ENCODE assay signal across 2 cellular contexts in the genomic region with DNA sequence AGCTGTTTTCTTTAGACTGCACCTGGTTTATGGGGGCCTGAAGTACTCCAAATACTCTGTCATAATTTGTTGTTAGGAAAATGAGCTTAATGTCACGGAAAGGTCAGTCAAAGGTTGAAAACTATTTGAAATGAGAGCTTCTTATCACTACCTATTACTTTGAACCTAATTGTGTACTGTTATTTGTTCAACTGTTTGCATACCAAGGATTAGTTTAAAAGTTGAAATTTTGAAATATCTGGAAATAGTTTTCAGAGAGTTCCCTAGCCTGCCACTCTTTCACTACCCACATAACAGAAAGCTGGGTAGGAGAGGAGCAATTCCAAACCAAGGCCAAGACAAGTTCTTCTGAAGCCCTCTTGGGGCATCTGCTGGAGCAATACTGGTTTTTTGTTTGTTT.
TF ChIP-seq lines count a peak whose summit lies in the region.

No MANE protein-coding gene starts in this region.

TF ChIP-seq in K562, 482 proteins besides CTCF, POLR2A, EP300 and RAD21 (continues in another document):
- TF ChIP-seq MXI1 (IDR thresholded peaks at IDR 0.05; ENCODE audit: low read depth, low read length) (no peak), RFX1 (IDR thresholded peaks at IDR 0.05) (no peak), ZNF174 (CRISPR knock-in tag; IDR thresholded peaks at IDR 0.05) (no peak), MCM2 (IDR thresholded peaks at IDR 0.05; ENCODE audit: low read depth) (no peak), KAT8 (IDR thresholded peaks at IDR 0.05; ENCODE audit: low read depth) (no peak), MAFF (IDR thresholded peaks at IDR 0.05; ENCODE audit: low read length) (no peak), FOXP1 (CRISPR knock-in tag; IDR thresholded peaks at IDR 0.05) (no peak), MIER1 (IDR thresholded peaks at IDR 0.05; ENCODE audit: low read depth) (no peak), ZNF780A (CRISPR knock-in tag; IDR thresholded peaks at IDR 0.05) (no peak), CGGBP1 (CRISPR knock-in tag; IDR thresholded peaks at IDR 0.05) (no peak), CBFA2T3 (IDR thresholded peaks at IDR 0.05) (no peak), ZNF699 (CRISPR knock-in tag; IDR thresholded peaks at IDR 0.05; ENCODE audit: insufficient replicate concordance) (no peak), CHCHD3 (CRISPR knock-in tag; IDR thresholded peaks at IDR 0.05) (no peak)
- TF ChIP-seq, protein P1, sequence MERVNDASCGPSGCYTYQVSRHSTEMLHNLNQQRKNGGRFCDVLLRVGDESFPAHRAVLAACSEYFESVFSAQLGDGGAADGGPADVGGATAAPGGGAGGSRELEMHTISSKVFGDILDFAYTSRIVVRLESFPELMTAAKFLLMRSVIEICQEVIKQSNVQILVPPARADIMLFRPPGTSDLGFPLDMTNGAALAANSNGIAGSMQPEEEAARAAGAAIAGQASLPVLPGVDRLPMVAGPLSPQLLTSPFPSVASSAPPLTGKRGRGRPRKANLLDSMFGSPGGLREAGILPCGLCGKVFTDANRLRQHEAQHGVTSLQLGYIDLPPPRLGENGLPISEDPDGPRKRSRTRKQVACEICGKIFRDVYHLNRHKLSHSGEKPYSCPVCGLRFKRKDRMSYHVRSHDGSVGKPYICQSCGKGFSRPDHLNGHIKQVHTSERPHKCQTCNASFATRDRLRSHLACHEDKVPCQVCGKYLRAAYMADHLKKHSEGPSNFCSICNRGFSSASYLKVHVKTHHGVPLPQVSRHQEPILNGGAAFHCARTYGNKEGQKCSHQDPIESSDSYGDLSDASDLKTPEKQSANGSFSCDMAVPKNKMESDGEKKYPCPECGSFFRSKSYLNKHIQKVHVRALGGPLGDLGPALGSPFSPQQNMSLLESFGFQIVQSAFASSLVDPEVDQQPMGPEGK (CRISPR knock-in tag; IDR thresholded peaks at IDR 0.05; ENCODE audit: borderline replicate concordance) = no peak
- TF ChIP-seq, protein P2, sequence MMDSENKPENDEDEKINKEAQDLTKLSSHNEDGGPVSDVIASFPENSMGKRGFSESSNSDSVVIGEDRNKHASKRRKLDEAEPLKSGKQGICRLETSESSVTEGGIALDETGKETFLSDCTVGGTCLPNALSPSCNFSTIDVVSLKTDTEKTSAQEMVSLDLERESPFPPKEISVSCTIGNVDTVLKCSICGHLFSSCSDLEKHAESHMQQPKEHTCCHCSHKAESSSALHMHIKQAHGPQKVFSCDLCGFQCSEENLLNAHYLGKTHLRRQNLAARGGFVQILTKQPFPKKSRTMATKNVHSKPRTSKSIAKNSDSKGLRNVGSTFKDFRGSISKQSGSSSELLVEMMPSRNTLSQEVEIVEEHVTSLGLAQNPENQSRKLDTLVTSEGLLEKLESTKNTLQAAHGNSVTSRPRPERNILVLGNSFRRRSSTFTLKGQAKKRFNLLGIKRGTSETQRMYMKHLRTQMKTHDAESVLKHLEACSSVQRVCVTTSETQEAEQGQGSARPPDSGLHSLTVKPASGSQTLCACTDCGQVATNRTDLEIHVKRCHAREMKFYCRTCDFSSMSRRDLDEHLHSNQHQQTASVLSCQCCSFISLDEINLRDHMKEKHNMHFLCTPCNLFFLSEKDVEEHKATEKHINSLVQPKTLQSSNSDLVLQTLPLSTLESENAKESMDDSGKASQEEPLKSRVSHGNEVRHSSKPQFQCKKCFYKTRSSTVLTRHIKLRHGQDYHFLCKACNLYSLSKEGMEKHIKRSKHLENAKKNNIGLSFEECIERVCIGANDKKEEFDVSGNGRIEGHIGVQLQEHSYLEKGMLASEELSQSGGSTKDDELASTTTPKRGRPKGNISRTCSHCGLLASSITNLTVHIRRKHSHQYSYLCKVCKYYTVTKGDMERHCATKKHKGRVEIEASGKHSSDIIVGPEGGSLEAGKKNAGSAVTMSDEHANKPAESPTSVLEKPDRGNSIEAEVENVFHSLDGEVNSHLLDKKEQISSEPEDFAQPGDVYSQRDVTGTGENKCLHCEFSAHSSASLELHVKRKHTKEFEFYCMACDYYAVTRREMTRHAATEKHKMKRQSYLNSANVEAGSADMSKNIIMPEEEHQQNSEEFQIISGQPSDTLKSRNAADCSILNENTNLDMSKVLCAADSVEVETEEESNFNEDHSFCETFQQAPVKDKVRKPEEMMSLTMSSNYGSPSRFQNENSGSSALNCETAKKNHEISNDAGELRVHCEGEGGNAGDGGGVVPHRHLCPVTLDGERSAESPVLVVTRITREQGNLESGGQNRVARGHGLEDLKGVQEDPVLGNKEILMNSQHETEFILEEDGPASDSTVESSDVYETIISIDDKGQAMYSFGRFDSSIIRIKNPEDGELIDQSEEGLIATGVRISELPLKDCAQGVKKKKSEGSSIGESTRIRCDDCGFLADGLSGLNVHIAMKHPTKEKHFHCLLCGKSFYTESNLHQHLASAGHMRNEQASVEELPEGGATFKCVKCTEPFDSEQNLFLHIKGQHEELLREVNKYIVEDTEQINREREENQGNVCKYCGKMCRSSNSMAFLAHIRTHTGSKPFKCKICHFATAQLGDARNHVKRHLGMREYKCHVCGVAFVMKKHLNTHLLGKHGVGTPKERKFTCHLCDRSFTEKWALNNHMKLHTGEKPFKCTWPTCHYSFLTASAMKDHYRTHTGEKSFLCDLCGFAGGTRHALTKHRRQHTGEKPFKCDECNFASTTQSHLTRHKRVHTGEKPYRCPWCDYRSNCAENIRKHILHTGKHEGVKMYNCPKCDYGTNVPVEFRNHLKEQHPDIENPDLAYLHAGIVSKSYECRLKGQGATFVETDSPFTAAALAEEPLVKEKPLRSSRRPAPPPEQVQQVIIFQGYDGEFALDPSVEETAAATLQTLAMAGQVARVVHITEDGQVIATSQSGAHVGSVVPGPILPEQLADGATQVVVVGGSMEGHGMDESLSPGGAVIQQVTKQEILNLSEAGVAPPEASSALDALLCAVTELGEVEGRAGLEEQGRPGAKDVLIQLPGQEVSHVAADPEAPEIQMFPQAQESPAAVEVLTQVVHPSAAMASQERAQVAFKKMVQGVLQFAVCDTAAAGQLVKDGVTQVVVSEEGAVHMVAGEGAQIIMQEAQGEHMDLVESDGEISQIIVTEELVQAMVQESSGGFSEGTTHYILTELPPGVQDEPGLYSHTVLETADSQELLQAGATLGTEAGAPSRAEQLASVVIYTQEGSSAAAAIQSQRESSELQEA (IDR thresholded peaks at IDR 0.05; ENCODE audit: low read depth) = no peak

TF ChIP-seq in HepG2, 621 proteins besides CTCF, POLR2A, EP300 and RAD21 (continues in another document):
- TF ChIP-seq PPARG (CRISPR knock-in tag; conservative IDR thresholded peaks at IDR 0.05) (no peak), HDAC2 (CRISPR knock-in tag; IDR thresholded peaks at IDR 0.05) (peak; percentile 72; the same call in 1 of the 2 replicates), ZSCAN21 (CRISPR knock-in tag; IDR thresholded peaks at IDR 0.05; ENCODE audit: borderline replicate concordance) (no peak), SMAD9 (CRISPR knock-in tag; IDR thresholded peaks at IDR 0.05) (no peak), SP4 (CRISPR knock-in tag; IDR thresholded peaks at IDR 0.05) (no peak), AKAP8 (CRISPR knock-in tag; IDR thresholded peaks at IDR 0.05) (no peak), FOXA3 (CRISPR knock-in tag; IDR thresholded peaks at IDR 0.05) (peak; percentile 72), NR2C2 (CRISPR knock-in tag; IDR thresholded peaks at IDR 0.05; ENCODE audit: borderline replicate concordance) (peak; percentile 38; the same call in 1 of the 2 replicates), KLF12 (CRISPR knock-in tag; IDR thresholded peaks at IDR 0.05; ENCODE audit: borderline replicate concordance) (no peak), NFRKB (IDR thresholded peaks at IDR 0.05) (no peak), MXD4 (CRISPR knock-in tag; IDR thresholded peaks at IDR 0.05) (no peak), ZNF331 (CRISPR knock-in tag; IDR thresholded peaks at IDR 0.05) (0 out of 2 replicates have a peak, but pooled peaks have one; percentile 28), ONECUT2 (CRISPR knock-in tag; IDR thresholded peaks at IDR 0.05) (0 out of 2 replicates have a peak, but pooled peaks have one; percentile 21), GFI1 (CRISPR knock-in tag; IDR thresholded peaks at IDR 0.05; ENCODE audit: borderline replicate concordance) (peak; percentile 97), SKI (IDR thresholded peaks at IDR 0.05; ENCODE audit: partially characterized antibody) (no peak), ZNF484 (CRISPR knock-in tag; IDR thresholded peaks at IDR 0.05; ENCODE audit: borderline replicate concordance, low read depth) (no peak), ZNF556 (CRISPR knock-in tag; IDR thresholded peaks at IDR 0.05; ENCODE audit: borderline replicate concordance) (no peak), RFXANK (CRISPR knock-in tag; IDR thresholded peaks at IDR 0.05) (no peak), JUN (CRISPR knock-in tag; IDR thresholded peaks at IDR 0.05) (no peak), GABPA (IDR thresholded peaks at IDR 0.05; ENCODE audit: low read depth, low read length) (no peak), GABPA (CRISPR knock-in tag; IDR thresholded peaks at IDR 0.05; ENCODE audit: low read depth) (no peak), THAP11 (CRISPR knock-in tag; IDR thresholded peaks at IDR 0.05) (0 out of 2 replicates have a peak, but pooled peaks have one; percentile 25), ZNF382 (CRISPR knock-in tag; IDR thresholded peaks at IDR 0.05; ENCODE audit: borderline replicate concordance) (no peak)
- TF ChIP-seq, protein P3, sequence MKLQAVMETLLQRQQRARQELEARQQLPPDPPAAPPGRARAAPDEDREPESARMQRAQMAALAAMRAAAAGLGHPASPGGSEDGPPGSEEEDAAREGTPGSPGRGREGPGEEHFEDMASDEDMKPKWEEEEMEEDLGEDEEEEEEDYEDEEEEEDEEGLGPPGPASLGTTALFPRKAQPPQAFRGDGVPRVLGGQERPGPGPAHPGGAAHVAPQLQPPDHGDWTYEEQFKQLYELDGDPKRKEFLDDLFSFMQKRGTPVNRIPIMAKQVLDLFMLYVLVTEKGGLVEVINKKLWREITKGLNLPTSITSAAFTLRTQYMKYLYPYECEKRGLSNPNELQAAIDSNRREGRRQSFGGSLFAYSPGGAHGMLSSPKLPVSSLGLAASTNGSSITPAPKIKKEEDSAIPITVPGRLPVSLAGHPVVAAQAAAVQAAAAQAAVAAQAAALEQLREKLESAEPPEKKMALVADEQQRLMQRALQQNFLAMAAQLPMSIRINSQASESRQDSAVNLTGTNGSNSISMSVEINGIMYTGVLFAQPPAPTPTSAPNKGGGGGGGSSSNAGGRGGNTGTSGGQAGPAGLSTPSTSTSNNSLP (IDR thresholded peaks at IDR 0.05; ENCODE audit: low read depth, low read length) = peak; percentile 72; the same call in 1 of the 2 replicates
- TF ChIP-seq, protein P4, sequence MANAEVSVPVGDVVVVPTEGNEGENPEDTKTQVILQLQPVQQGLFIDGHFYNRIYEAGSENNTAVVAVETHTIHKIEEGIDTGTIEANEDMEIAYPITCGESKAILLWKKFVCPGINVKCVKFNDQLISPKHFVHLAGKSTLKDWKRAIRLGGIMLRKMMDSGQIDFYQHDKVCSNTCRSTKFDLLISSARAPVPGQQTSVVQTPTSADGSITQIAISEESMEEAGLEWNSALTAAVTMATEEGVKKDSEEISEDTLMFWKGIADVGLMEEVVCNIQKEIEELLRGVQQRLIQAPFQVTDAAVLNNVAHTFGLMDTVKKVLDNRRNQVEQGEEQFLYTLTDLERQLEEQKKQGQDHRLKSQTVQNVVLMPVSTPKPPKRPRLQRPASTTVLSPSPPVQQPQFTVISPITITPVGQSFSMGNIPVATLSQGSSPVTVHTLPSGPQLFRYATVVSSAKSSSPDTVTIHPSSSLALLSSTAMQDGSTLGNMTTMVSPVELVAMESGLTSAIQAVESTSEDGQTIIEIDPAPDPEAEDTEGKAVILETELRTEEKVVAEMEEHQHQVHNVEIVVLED (CRISPR knock-in tag; IDR thresholded peaks at IDR 0.05; ENCODE audit: borderline replicate concordance) = no peak
- TF ChIP-seq, protein P5, sequence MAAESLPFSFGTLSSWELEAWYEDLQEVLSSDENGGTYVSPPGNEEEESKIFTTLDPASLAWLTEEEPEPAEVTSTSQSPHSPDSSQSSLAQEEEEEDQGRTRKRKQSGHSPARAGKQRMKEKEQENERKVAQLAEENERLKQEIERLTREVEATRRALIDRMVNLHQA (CRISPR knock-in tag; IDR thresholded peaks at IDR 0.05) = no peak
- TF ChIP-seq, protein P6, sequence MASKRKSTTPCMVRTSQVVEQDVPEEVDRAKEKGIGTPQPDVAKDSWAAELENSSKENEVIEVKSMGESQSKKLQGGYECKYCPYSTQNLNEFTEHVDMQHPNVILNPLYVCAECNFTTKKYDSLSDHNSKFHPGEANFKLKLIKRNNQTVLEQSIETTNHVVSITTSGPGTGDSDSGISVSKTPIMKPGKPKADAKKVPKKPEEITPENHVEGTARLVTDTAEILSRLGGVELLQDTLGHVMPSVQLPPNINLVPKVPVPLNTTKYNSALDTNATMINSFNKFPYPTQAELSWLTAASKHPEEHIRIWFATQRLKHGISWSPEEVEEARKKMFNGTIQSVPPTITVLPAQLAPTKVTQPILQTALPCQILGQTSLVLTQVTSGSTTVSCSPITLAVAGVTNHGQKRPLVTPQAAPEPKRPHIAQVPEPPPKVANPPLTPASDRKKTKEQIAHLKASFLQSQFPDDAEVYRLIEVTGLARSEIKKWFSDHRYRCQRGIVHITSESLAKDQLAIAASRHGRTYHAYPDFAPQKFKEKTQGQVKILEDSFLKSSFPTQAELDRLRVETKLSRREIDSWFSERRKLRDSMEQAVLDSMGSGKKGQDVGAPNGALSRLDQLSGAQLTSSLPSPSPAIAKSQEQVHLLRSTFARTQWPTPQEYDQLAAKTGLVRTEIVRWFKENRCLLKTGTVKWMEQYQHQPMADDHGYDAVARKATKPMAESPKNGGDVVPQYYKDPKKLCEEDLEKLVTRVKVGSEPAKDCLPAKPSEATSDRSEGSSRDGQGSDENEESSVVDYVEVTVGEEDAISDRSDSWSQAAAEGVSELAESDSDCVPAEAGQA (IDR thresholded peaks at IDR 0.05; ENCODE audit: low read depth) = no peak
- TF ChIP-seq, protein P6 (CRISPR knock-in tag; IDR thresholded peaks at IDR 0.05; ENCODE audit: borderline replicate concordance) = no peak
